27 cellular contexts compared by ENCODE assay signal in genomic region chr5:139382781-139383180, GRCh38. TPM values are rescaled to one million over a fixed set of nuclear protein-coding genes. Genes with fewer than 3 reads are reported as not detected.
DNase-seq lines count a peak whose midpoint lies in the region; ATAC-seq and TF ChIP-seq lines count a peak whose summit lies in the region.
"Had no signal": no experiment of that assay in that cellular context is flagged by ENCODE, and none has a peak within 500 bp of the region (broad histone marks: within the 10 kb centered on the region; RNA-seq: fewer than 3 reads in every experiment).

No MANE protein-coding gene starts in this region.

- H3K4me1 ChIP-seq in mesenchymal stem cell (ENCODE audit: control insufficient read depth, insufficient read depth, low read depth, low read length) (peaks cover 30% of the 10 kb centered on the region), transverse colon (peaks cover 11 to 42% (median 36%) of the 10 kb centered on the region in 4 donors)
- H3K4me1 ChIP-seq: ascending aorta, foreskin keratinocyte had no signal

- H3K9me3 ChIP-seq in T-helper 17 cell (ENCODE audit: control insufficient read depth, low read length, poor library complexity, severe bottlenecking) (no peaks in the 10 kb centered on the region), mesenchymal stem cell (ENCODE audit: control insufficient read depth, low read length) (no peaks in the 10 kb centered on the region), transverse colon (no peaks in the 10 kb centered on the region)
- H3K9me3 ChIP-seq: ascending aorta, heart left ventricle, SK-N-SH, tibial nerve had no signal

- H2AFZ ChIP-seq in mesenchymal stem cell (ENCODE audit: low read depth, low read length): no peak overlapping the region
- H2AFZ ChIP-seq: GM23338 had no signal

- peaks cover 0 to 14% of the 10 kb centered on the region in 2 experiments for H3K36me3 ChIP-seq in mesenchymal stem cell (ENCODE audit: control insufficient read depth in 1 of 2, insufficient read depth in 2 of 2, low read depth in 1 of 2, low read length in 2 of 2)
- H3K36me3 ChIP-seq in transverse colon: no peaks in the 10 kb centered on the region
- H3K36me3 ChIP-seq: ascending aorta had no signal

- H3K23ac ChIP-seq in mesenchymal stem cell (ENCODE audit: low read length in 2 of 2): no peak overlapping the region

- 57% methylated on average over 3 of the region's 4 CpGs for WGBS in mesenchymal stem cell
- 62 to 86% methylated on average over 1 to 3 of the region's 4 CpGs for WGBS in transverse colon (ENCODE audit: low coverage in 1 of 2), 2 donors

- H3K4ac ChIP-seq in mesenchymal stem cell (ENCODE audit: low read depth in 1 of 2, low read length in 2 of 2): no peak overlapping the region

- ATAC-seq in T-helper 17 cell (no peak), GM21367 (IDR thresholded peaks at IDR 0.05; ENCODE audit: unreplicated experiment) (no peak)
- ATAC-seq: esophagus mucosa; foreskin keratinocyte; GM23338; heart left ventricle; naive thymus-derived CD4-positive, alpha-beta T cell had no signal

- H3K9ac ChIP-seq in mesenchymal stem cell (ENCODE audit: low read length): no peak overlapping the region
- H3K9ac ChIP-seq: SK-N-SH had no signal

- no peak overlapping the region for H3K14ac ChIP-seq in mesenchymal stem cell (ENCODE audit: low read length in 2 of 2)

- peaks cover 16% of the 10 kb centered on the region for H3K4me1 Mint-ChIP-seq in T-helper 17 cell

- DNase-seq in T-helper 17 cell: no peak
- no peak for DNase-seq in mesenchymal stem cell
- DNase-seq in transverse colon: no peak
- DNase-seq in activated CD4-positive, alpha-beta T cell treated with anti-CD3 and anti-CD28 coated beads, Interleukin-2, amount 50 U/mL, for 4 hours: no peak
- DNase-seq in ecto neural progenitor cell (ENCODE audit: low spot score): no peak
- DNase-seq: activated gamma-delta T cell; activated naive CD8-positive, alpha-beta T cell treated with anti-CD3 and anti-CD28 coated beads, Interleukin-2, amount 10 ng/mL, durations not matched to agents 7 days and 5 days; activated T-cell treated with anti-CD3 and anti-CD28 coated beads for 4 hours; EL; foreskin keratinocyte; naive thymus-derived CD4-positive, alpha-beta T cell; NCI-H1694; NCI-H2171; NCI-H526; NK-92 treated with Interleukin-12 subunit alpha and Interleukin-12 subunit beta, amount 100 ng/mL, for 24 hours; nucleus accumbens had no signal

- no peak overlapping the region for H3K4me2 ChIP-seq in mesenchymal stem cell (ENCODE audit: low read length, poor library complexity, severe bottlenecking)
- H3K4me2 ChIP-seq: GM23338, SK-N-SH had no signal

- no peak overlapping the region for H3K4me3 Mint-ChIP-seq in T-helper 17 cell
- H3K4me3 Mint-ChIP-seq: activated naive CD8-positive, alpha-beta T cell treated with anti-CD3 and anti-CD28 coated beads, Interleukin-2, amount 10 ng/mL, durations not matched to agents 7 days and 5 days; GM23338; T-helper 1 cell treated with Interleukin-12 subunit alpha and Interleukin-12 subunit beta and Interleukin-4 antibody, amounts not matched to agents 30 μg/mL and 1 μg/mL, for 36 hours had no signal

- no peak overlapping the region for H4K91ac ChIP-seq in mesenchymal stem cell (ENCODE audit: low read length)

- H2AK5ac ChIP-seq in mesenchymal stem cell (ENCODE audit: low read length, severe bottlenecking): peak overlapping the region; percentile 40

- no peak overlapping the region for H2BK5ac ChIP-seq in mesenchymal stem cell (ENCODE audit: low read depth, low read length, poor library complexity, severe bottlenecking)

- no peaks in the 10 kb centered on the region for H3K27me3 ChIP-seq in mesenchymal stem cell (ENCODE audit: control insufficient read depth in 1 of 2, insufficient read depth in 1 of 2, low read length in 2 of 2)
- no peaks in the 10 kb centered on the region for H3K27me3 ChIP-seq in transverse colon
- H3K27me3 ChIP-seq: ascending aorta, foreskin keratinocyte, heart left ventricle, tibial nerve had no signal

- H3K79me1 ChIP-seq in mesenchymal stem cell (replicated peaks; ENCODE audit: low read length, poor library complexity, severe bottlenecking): no peaks in the 10 kb centered on the region

- intact Hi-C loops in transverse colon (cut with DNase I; ENCODE audit: low total_unique reads): no loop called here

- in situ Hi-C loops in transverse colon (cut with MboI; ENCODE audit: low pct_ligation_motif_present in 1 of 4, low pct_unique_long_range_greater_than_20kb in 1 of 4, low sequenced_read_pairs in 3 of 4): no loop called here

- TF ChIP-seq EP300 in transverse colon (IDR thresholded peaks at IDR 0.05; ENCODE audit: low read depth): no peak

- H3K36me3 Mint-ChIP-seq in T-helper 17 cell (ENCODE audit: low read depth): no peaks in the 10 kb centered on the region

- H2BK15ac ChIP-seq in mesenchymal stem cell (ENCODE audit: low read depth, poor library complexity, severe bottlenecking): no peak overlapping the region

- no peak overlapping the region for H2BK12ac ChIP-seq in mesenchymal stem cell (ENCODE audit: low read length in 2 of 2)

- TF ChIP-seq CTCF in transverse colon (IDR thresholded peaks at IDR 0.05): no peak

- TF ChIP-seq POLR2A in GM15510 (IDR thresholded peaks at IDR 0.05; ENCODE audit: borderline replicate concordance, extremely low read depth, insufficient read length): peak; percentile 15
- TF ChIP-seq POLR2A in transverse colon (IDR thresholded peaks at IDR 0.05): no peak

- no peak overlapping the region for H3K18ac ChIP-seq in mesenchymal stem cell (ENCODE audit: low read depth in 1 of 2, low read length in 2 of 2)

- no peak overlapping the region for H4K8ac ChIP-seq in mesenchymal stem cell (ENCODE audit: low read length)

- no peak overlapping the region for H2BK120ac ChIP-seq in mesenchymal stem cell (ENCODE audit: low read depth, low read length)

- no peak overlapping the region for H3K27ac ChIP-seq in mesenchymal stem cell (ENCODE audit: low read length, poor library complexity, severe bottlenecking)
- H3K27ac ChIP-seq in transverse colon: peak overlapping the region; percentile 35 to 68 (median 56)
- H3K27ac ChIP-seq: ascending aorta, coronary artery, foreskin keratinocyte, heart left ventricle had no signal

- H3K4me3 ChIP-seq in mesenchymal stem cell (ENCODE audit: insufficient read depth in 1 of 2, low read depth in 1 of 2, low read length in 2 of 2): no peak overlapping the region
- H3K4me3 ChIP-seq in transverse colon: no peak overlapping the region
- H3K4me3 ChIP-seq: ascending aorta, coronary artery, GM23338, heart left ventricle, tibial nerve had no signal

- no peaks in the 10 kb centered on the region for H3K27me3 Mint-ChIP-seq in T-helper 17 cell
- H3K27me3 Mint-ChIP-seq: activated naive CD8-positive, alpha-beta T cell treated with anti-CD3 and anti-CD28 coated beads, Interleukin-2, amount 10 ng/mL, durations not matched to agents 7 days and 5 days; naive thymus-derived CD4-positive, alpha-beta T cell had no signal

- peak overlapping the region; percentile 9 for H3K27ac Mint-ChIP-seq in T-helper 17 cell
- H3K27ac Mint-ChIP-seq: activated naive CD8-positive, alpha-beta T cell treated with anti-CD3 and anti-CD28 coated beads, Interleukin-2, amount 10 ng/mL, durations not matched to agents 7 days and 5 days; GM23338; T-helper 1 cell treated with Interleukin-12 subunit alpha and Interleukin-12 subunit beta and Interleukin-4 antibody, amounts not matched to agents 30 μg/mL and 1 μg/mL, for 36 hours had no signal

RNA-seq across cellular contexts. Expression of gene SLC23A1, which starts 0.3 kb away (rescaled TPM):
- total RNA-seq in T-helper 17 cell (not detected), transverse colon (1 to 10 TPM in 2 of 4 donors, under 1 TPM in 1, not detected in 1; 0.80 to 9.5 (median 7.4) TPM)
- polyA plus RNA-seq in mesenchymal stem cell (2013, experiment 1 of 2): not detected
- not detected for polyA plus RNA-seq in mesenchymal stem cell (2013, experiment 2 of 2)
- total RNA-seq: ascending aorta, cardiac septum, foreskin keratinocyte, GM23338, heart left ventricle, tibial nerve had no signal
- polyA plus RNA-seq: foreskin keratinocyte; heart left ventricle; naive thymus-derived CD4-positive, alpha-beta T cell; SK-N-SH had no signal

RNA-seq across cellular contexts. Expression of gene MZB1, which starts 6.9 kb away (rescaled TPM):
- total RNA-seq in T-helper 17 cell (1 to 10 TPM; 2.2 to 3.1 TPM), transverse colon (10 to 100 TPM in 1 of 4 donors, 1 to 10 TPM in 1, not detected in 2; 4.0 to 39.2 TPM)
- polyA plus RNA-seq in mesenchymal stem cell (2013, experiment 1 of 2): not detected
- polyA plus RNA-seq in mesenchymal stem cell (2013, experiment 2 of 2): not detected
- polyA plus RNA-seq: SK-N-SH had no signal

RNA-seq across cellular contexts. Expression of gene PROB1, which starts 12.1 kb away (rescaled TPM):
- total RNA-seq in T-helper 17 cell (under 1 TPM; 0.57 to 0.72 TPM), transverse colon (1 to 10 TPM in 1 of 4 donors, under 1 TPM in 2, not detected in 1; 0.55 to 1.1 (median 0.60) TPM)
- 0.76 TPM for polyA plus RNA-seq in mesenchymal stem cell (2013, experiment 1 of 2)
- polyA plus RNA-seq in mesenchymal stem cell (2013, experiment 2 of 2): 0.82 TPM

RNA-seq across cellular contexts. Expression of gene SPATA24, which starts 21.1 kb away (rescaled TPM):
- total RNA-seq in T-helper 17 cell (1 to 10 TPM; 3.8 to 4.1 TPM), transverse colon (1 to 10 TPM in 2 of 4 donors, not detected in 2; 3.0 TPM)
- 7.3 TPM for polyA plus RNA-seq in mesenchymal stem cell (2013, experiment 1 of 2)
- polyA plus RNA-seq in mesenchymal stem cell (2013, experiment 2 of 2): 6.5 TPM
- total RNA-seq: ascending aorta had no signal

RNA-seq across cellular contexts. Expression of gene PAIP2, which starts 41.1 kb away (rescaled TPM):
- 100 to 1,000 TPM; 106 to 123 TPM for total RNA-seq in T-helper 17 cell
- 70.9 TPM for polyA plus RNA-seq in mesenchymal stem cell (2013, experiment 1 of 2)
- polyA plus RNA-seq in mesenchymal stem cell (2013, experiment 2 of 2): 73.8 TPM
- 10 to 100 TPM; 13.8 to 67.3 (median 36.5) TPM for total RNA-seq in transverse colon
